Comparison of ENCODE assay signal across 1 cellular context in the genomic region with DNA sequence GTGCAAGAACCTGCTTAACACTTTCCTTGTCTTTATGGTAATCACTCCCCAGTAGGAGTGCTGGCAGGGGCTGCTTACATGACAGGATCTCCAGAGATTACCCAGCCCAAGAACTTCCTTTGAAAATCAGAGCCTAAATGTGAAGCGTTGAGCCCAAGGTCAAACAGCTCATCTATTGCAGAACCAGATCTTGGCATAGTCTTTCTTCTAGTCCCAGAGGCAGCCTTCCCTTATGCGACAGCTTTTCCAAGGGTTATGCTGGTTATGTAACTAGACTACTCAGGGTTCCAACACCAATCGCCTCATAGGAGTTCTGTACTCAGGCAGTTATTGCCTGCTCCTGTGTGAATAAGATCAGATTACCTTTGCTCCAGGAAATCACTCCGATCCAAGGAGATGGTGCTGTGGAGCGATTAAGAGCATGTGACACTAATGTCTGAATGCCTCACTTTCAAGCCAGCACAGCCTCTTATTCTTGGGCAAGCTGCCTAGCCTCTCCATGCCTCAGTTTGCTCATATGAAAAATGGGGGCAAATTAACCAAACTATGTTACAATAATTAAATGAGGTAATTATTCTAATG.
TF ChIP-seq lines count a peak whose summit lies in the region.

No MANE protein-coding gene starts in this region.

TF ChIP-seq in Ishikawa, 13 proteins besides CTCF, POLR2A, EP300 and RAD21 (continued from another document):
- TF ChIP-seq, protein P1, sequence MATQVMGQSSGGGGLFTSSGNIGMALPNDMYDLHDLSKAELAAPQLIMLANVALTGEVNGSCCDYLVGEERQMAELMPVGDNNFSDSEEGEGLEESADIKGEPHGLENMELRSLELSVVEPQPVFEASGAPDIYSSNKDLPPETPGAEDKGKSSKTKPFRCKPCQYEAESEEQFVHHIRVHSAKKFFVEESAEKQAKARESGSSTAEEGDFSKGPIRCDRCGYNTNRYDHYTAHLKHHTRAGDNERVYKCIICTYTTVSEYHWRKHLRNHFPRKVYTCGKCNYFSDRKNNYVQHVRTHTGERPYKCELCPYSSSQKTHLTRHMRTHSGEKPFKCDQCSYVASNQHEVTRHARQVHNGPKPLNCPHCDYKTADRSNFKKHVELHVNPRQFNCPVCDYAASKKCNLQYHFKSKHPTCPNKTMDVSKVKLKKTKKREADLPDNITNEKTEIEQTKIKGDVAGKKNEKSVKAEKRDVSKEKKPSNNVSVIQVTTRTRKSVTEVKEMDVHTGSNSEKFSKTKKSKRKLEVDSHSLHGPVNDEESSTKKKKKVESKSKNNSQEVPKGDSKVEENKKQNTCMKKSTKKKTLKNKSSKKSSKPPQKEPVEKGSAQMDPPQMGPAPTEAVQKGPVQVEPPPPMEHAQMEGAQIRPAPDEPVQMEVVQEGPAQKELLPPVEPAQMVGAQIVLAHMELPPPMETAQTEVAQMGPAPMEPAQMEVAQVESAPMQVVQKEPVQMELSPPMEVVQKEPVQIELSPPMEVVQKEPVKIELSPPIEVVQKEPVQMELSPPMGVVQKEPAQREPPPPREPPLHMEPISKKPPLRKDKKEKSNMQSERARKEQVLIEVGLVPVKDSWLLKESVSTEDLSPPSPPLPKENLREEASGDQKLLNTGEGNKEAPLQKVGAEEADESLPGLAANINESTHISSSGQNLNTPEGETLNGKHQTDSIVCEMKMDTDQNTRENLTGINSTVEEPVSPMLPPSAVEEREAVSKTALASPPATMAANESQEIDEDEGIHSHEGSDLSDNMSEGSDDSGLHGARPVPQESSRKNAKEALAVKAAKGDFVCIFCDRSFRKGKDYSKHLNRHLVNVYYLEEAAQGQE (IDR thresholded peaks at IDR 0.05; ENCODE audit: low read depth), result no peak
- TF ChIP-seq, protein P2, sequence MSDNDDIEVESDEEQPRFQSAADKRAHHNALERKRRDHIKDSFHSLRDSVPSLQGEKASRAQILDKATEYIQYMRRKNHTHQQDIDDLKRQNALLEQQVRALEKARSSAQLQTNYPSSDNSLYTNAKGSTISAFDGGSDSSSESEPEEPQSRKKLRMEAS (IDR thresholded peaks at IDR 0.05), result peak; percentile 65
- TF ChIP-seq, protein P3, sequence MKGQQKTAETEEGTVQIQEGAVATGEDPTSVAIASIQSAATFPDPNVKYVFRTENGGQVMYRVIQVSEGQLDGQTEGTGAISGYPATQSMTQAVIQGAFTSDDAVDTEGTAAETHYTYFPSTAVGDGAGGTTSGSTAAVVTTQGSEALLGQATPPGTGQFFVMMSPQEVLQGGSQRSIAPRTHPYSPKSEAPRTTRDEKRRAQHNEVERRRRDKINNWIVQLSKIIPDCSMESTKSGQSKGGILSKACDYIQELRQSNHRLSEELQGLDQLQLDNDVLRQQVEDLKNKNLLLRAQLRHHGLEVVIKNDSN (IDR thresholded peaks at IDR 0.05), result peak; percentile 71
- TF ChIP-seq NFIC (IDR thresholded peaks at IDR 0.05) (peak; percentile 64), YY1 (IDR thresholded peaks at IDR 0.05; ENCODE audit: low read depth) (no peak), ZBTB7A (IDR thresholded peaks at IDR 0.05; ENCODE audit: low read depth) (no peak), TCF12 (IDR thresholded peaks at IDR 0.05; ENCODE audit: low read depth) (peak; percentile 22; the same call in 1 of the 2 replicates), TAF1 (IDR thresholded peaks at IDR 0.05; ENCODE audit: low read depth) (no peak)
